25 cellular contexts compared by ENCODE assay signal in genomic region chr3:141114179-141114745, GRCh38.
"Had no signal": no experiment of that assay in that cellular context is flagged by ENCODE, and none has a peak within 500 bp of the region (broad histone marks: within the 10 kb centered on the region; RNA-seq: fewer than 3 reads in every experiment).

No MANE protein-coding gene starts in this region.

- H3K9me3 Mint-ChIP-seq: natural killer cell treated with Interleukin-12 subunit alpha and Interleukin-12 subunit beta and Interleukin-15 and Interleukin-18, amount 100 ng/mL, for 72 hours; stimulated activated effector memory CD8-positive, alpha-beta T cell treated with anti-CD3 and anti-CD28 coated beads, Interleukin-12 subunit alpha, Interleukin-12 subunit beta, amount 100 ng/mL, for 72 hours had no signal

- ATAC-seq: esophagus mucosa; left lung; natural killer cell treated with Interleukin-12 subunit alpha and Interleukin-12 subunit beta and Interleukin-15 and Interleukin-18, amount 100 ng/mL, for 72 hours; stimulated activated effector memory CD8-positive, alpha-beta T cell treated with anti-CD3 and anti-CD28 coated beads, Interleukin-12 subunit alpha, Interleukin-12 subunit beta, amount 100 ng/mL, for 72 hours had no signal

- H3K27ac ChIP-seq: dorsolateral prefrontal cortex, epithelial cell of prostate, left lung, lower lobe of right lung, parathyroid adenoma, thyroid gland had no signal

- H3K9me3 ChIP-seq: gastroesophageal sphincter, left lung, lower lobe of right lung, stomach, thyroid gland had no signal

- H3K4me1 Mint-ChIP-seq: endodermal cell; naive B cell; stimulated activated effector memory CD8-positive, alpha-beta T cell treated with anti-CD3 and anti-CD28 coated beads, Interleukin-12 subunit alpha, Interleukin-12 subunit beta, amount 100 ng/mL, for 72 hours had no signal

- H3K27me3 ChIP-seq: dorsolateral prefrontal cortex, gastroesophageal sphincter, heart right ventricle, left lung, sigmoid colon, stomach, thyroid gland had no signal

- DNase-seq: central memory CD4-positive, alpha-beta T cell; effector CD8-positive, alpha-beta T cell; foreskin fibroblast; heart right ventricle; hippocampal formation; left cardiac atrium; left lung; lower lobe of right lung; naive B cell; occipital lobe; sigmoid colon; stimulated activated CD4-positive, alpha-beta T cell treated with anti-CD3 and anti-CD28 coated beads, Interleukin-2, amount 100 ng/mL, for 24 hours; stimulated activated CD4-positive, alpha-beta T cell treated with anti-CD3 and anti-CD28 coated beads, Interleukin-4, amount 100 ng/mL, for 24 hours; stimulated activated naive CD4-positive, alpha-beta T cell treated with Interleukin-2 at 50 U/mL for 16 hours; stomach; thyroid gland had no signal

- H3K4me3 Mint-ChIP-seq: endodermal cell; naive B cell; natural killer cell treated with Interleukin-12 subunit alpha and Interleukin-12 subunit beta and Interleukin-15 and Interleukin-18, amount 100 ng/mL, for 72 hours; stimulated activated effector memory CD8-positive, alpha-beta T cell treated with anti-CD3 and anti-CD28 coated beads, Interleukin-12 subunit alpha, Interleukin-12 subunit beta, amount 100 ng/mL, for 72 hours had no signal

- H3K27ac Mint-ChIP-seq: endodermal cell; natural killer cell treated with Interleukin-12 subunit alpha and Interleukin-12 subunit beta and Interleukin-15 and Interleukin-18, amount 100 ng/mL, for 72 hours; progenitor cell of endocrine pancreas; stimulated activated effector memory CD8-positive, alpha-beta T cell treated with anti-CD3 and anti-CD28 coated beads, Interleukin-12 subunit alpha, Interleukin-12 subunit beta, amount 100 ng/mL, for 72 hours had no signal

- H3K4me3 ChIP-seq: dorsolateral prefrontal cortex, gastroesophageal sphincter, heart right ventricle, left lung, lower lobe of right lung, sigmoid colon, stomach, thyroid gland had no signal

- H3K4me1 ChIP-seq: gastroesophageal sphincter, left lung, lower lobe of right lung, parathyroid adenoma, sigmoid colon, thyroid gland had no signal

- H3K36me3 Mint-ChIP-seq: naive B cell; natural killer cell treated with Interleukin-12 subunit alpha and Interleukin-12 subunit beta and Interleukin-15 and Interleukin-18, amount 100 ng/mL, for 72 hours; stimulated activated effector memory CD8-positive, alpha-beta T cell treated with anti-CD3 and anti-CD28 coated beads, Interleukin-12 subunit alpha, Interleukin-12 subunit beta, amount 100 ng/mL, for 72 hours had no signal

- H3K27me3 Mint-ChIP-seq: progenitor cell of endocrine pancreas had no signal

- H3K36me3 ChIP-seq: gastroesophageal sphincter, heart right ventricle, left lung, lower lobe of right lung, sigmoid colon, stomach, thyroid gland had no signal
